ENCODE assay signal across 7 cellular contexts in genomic region chr5:172107606-172108005, GRCh38.
DNase-seq lines count a peak whose midpoint lies in the region; ATAC-seq, FAIRE-seq and TF ChIP-seq lines count a peak whose summit lies in the region.

No MANE protein-coding gene starts in this region.

- no peak for ATAC-seq in GM18867 (IDR thresholded peaks at IDR 0.05; ENCODE audit: unreplicated experiment)
- ATAC-seq in HG02970 (IDR thresholded peaks at IDR 0.05; ENCODE audit: low FRiP score, unreplicated experiment), result no peak

- no peak overlapping the region for H3K27ac ChIP-seq in skeletal muscle tissue (ENCODE audit: low read depth, low read length)

- peak overlapping the region in 2 of 3 donors; percentile 0 to 18 for H3K9ac ChIP-seq in skeletal muscle tissue (ENCODE audit: low read depth in 1 of 3, low read length in 3 of 3)

- DNase-seq in H54 (ENCODE audit: insufficient read length, low spot score), result peak; percentile 42
- peak; percentile 57 for DNase-seq in T1000 (lab: John Stamatoyannopoulos, UW)
- DNase-seq in fibroblast of the conjunctiva (ENCODE audit: low read depth), result peak; percentile 71
- DNase-seq in NCI-H1092 (lab: John Stamatoyannopoulos, UW), result no peak

- no peaks in the 10 kb centered on the region for H3K9me3 ChIP-seq in skeletal muscle tissue (ENCODE audit: control insufficient read depth in 3 of 3, low read length in 3 of 3)

- no peak for TF ChIP-seq POLR2A in H54 (IDR thresholded peaks at IDR 0.05; ENCODE audit: low read depth, low read length)

- no peak overlapping the region for H3K4me3 ChIP-seq in skeletal muscle tissue (ENCODE audit: low read length in 3 of 3)

- peaks cover 2 to 8% (median 4%) of the 10 kb centered on the region in 3 donors for H3K36me3 ChIP-seq in skeletal muscle tissue (ENCODE audit: control insufficient read depth in 3 of 3, insufficient read depth in 3 of 3, low read length in 3 of 3)

- H3K27me3 ChIP-seq in skeletal muscle tissue (ENCODE audit: control insufficient read depth in 3 of 3, insufficient read depth in 3 of 3, low read length in 3 of 3), result no peaks in the 10 kb centered on the region

- H3K4me1 ChIP-seq in skeletal muscle tissue (ENCODE audit: control insufficient read depth in 3 of 3, insufficient read depth in 3 of 3, low read length in 3 of 3), result peaks cover 34 to 51% (median 44%) of the 10 kb centered on the region in 3 donors

- no peak for FAIRE-seq in H54 (lab: Jason Lieb, UNC)
